In genomic region chr5:135398855-135399837, GRCh38 we compare ENCODE assay signal across 8 cellular contexts. TPM values are rescaled to one million over a fixed set of nuclear protein-coding genes. Genes with fewer than 3 reads are reported as not detected.
A peak's percentile ranks its signal among the peaks of the same experiment; 100 is the strongest.
DNase-seq lines count a peak whose midpoint lies in the region; ATAC-seq, FAIRE-seq and TF ChIP-seq lines count a peak whose summit lies in the region.

TSS of gene MACROH2A1 (minus strand) at chr5:135399231. CDS start at chr5:135389093, 10,138 bp downstream.

- no peaks in the 10 kb centered on the region for H3K9me3 ChIP-seq in small intestine (ENCODE audit: control insufficient read depth, low read depth)

- 2 to 7% (median 6%) methylated on average over 87 to 111 of the region's 111 CpGs for WGBS in small intestine, 3 donors

- H3K4me1 ChIP-seq in small intestine (ENCODE audit: control insufficient read depth in 2 of 2, insufficient read depth in 1 of 2, low read depth in 1 of 2, low read length in 1 of 2): peaks cover 4 to 28% of the 10 kb centered on the region in 2 donors

- no peak for TF ChIP-seq CTCF in VCaP (conservative IDR thresholded peaks at IDR 0.05)

- DNase-seq in NCI-H1436 (lab: John Stamatoyannopoulos, UW) (peak; percentile 83), NCI-H1436 treated with DMSO at 0.1 percent for 48 hours (lab: John Stamatoyannopoulos, UW) (no peak), NCI-H2107 (lab: John Stamatoyannopoulos, UW) (peak; percentile 38), T47D (ENCODE audit: low read depth in 1 of 2, low spot score in 1 of 2) (peak; percentile 75 to 91), iPS-NIHi11 (ENCODE audit: low spot score) (peak; percentile 87), small intestine (peak; percentile 87)

- H3K27ac ChIP-seq in VCaP (peak within 1 kb of the TSS; percentile 95), small intestine (ENCODE audit: low read depth in 1 of 2, low read length in 1 of 2) (peak within 1 kb of the TSS; percentile 57 to 98)

- peak within 1 kb of the TSS; percentile 76 to 94 for H3K4me3 ChIP-seq in small intestine (ENCODE audit: low read depth in 1 of 2, low read length in 2 of 2)

- H3K36me3 ChIP-seq in small intestine (ENCODE audit: control insufficient read depth in 2 of 2, insufficient read depth in 2 of 2, low read length in 2 of 2): no peaks in the 10 kb centered on the region

- in situ Hi-C loops in T47D (cut with HindIII; ENCODE audit: low pct_unique_long_range_greater_than_20kb, low sequenced_read_pairs): no loop called here

- ATAC-seq in HG02852 (IDR thresholded peaks at IDR 0.05; ENCODE audit: unreplicated experiment): peak; percentile 85

- FAIRE-seq in small intestine (lab: Jason Lieb, UNC): no peak

- H3K27me3 ChIP-seq in small intestine (ENCODE audit: control insufficient read depth in 2 of 2, insufficient read depth in 2 of 2, low read length in 2 of 2): no peaks in the 10 kb centered on the region

RNA-seq across cellular contexts. Expression of gene MACROH2A1, which starts in this region (rescaled TPM):
- 100 to 1,000 TPM; 154 to 223 (median 198) TPM for polyA plus RNA-seq in small intestine
